Comparison of ENCODE assay signal across 2 cellular contexts in the genomic region with DNA sequence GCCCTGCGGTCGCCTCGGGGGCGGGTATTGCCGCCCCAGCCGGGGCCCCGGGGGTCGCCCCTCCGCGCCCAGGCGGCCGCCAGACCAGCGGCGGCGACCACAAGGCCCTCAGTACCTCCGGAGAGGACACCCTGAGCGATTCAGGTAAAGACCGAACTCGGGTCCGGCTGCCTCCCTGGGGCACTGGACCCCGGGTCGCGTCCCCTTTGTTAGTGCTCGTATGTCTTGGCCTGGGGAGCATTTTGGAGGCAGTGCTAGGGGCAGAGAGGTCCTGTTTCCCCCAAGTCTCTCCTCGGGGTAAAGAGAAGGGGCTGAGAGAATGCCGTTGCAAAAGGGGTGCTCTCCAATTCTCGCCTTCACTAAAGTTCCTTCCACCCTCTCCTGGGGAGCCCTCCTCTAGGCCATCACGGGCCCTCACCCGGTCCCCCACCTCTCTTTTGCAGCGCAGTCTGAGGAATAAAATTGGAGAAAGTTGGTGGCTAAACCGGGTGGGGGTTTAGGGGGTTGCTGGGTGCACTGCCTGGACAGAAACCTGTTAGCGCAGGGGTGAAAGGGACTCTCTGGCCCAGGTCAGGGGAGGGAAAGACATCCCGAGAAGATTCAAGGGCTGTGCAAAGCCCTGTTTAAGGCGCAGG.
TF ChIP-seq lines count a peak whose summit lies in the region.

No MANE protein-coding gene starts in this region.

TF ChIP-seq in HEK293, 187 proteins besides CTCF, POLR2A, EP300 and RAD21:
- no peak for TF ChIP-seq EGR2 (tag by site-specific recombination; IDR thresholded peaks at IDR 0.05; ENCODE audit: low read depth)
- no peak for TF ChIP-seq MYNN (tag by site-specific recombination; IDR thresholded peaks at IDR 0.05; ENCODE audit: borderline replicate concordance)
- TF ChIP-seq ZNF48 (tag by site-specific recombination; IDR thresholded peaks at IDR 0.05): no peak
- TF ChIP-seq, protein P1, sequence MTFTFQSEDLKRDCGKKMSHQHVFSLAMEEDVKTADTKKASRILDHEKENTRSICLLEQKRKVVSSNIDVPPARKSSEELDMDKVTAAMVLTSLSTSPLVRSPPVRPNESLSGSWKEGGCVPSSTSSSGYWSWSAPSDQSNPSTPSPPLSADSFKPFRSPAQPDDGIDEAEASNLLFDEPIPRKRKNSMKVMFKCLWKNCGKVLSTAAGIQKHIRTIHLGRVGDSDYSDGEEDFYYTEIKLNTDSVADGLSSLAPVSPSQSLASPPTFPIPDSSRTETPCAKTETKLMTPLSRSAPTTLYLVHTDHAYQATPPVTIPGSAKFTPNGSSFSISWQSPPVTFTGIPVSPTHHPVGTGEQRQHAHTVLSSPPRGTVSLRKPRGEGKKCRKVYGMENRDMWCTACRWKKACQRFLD (tag by site-specific recombination; IDR thresholded peaks at IDR 0.05): no peak
- no peak for TF ChIP-seq ZNF501 (tag by site-specific recombination; IDR thresholded peaks at IDR 0.05)
- TF ChIP-seq, protein P2, sequence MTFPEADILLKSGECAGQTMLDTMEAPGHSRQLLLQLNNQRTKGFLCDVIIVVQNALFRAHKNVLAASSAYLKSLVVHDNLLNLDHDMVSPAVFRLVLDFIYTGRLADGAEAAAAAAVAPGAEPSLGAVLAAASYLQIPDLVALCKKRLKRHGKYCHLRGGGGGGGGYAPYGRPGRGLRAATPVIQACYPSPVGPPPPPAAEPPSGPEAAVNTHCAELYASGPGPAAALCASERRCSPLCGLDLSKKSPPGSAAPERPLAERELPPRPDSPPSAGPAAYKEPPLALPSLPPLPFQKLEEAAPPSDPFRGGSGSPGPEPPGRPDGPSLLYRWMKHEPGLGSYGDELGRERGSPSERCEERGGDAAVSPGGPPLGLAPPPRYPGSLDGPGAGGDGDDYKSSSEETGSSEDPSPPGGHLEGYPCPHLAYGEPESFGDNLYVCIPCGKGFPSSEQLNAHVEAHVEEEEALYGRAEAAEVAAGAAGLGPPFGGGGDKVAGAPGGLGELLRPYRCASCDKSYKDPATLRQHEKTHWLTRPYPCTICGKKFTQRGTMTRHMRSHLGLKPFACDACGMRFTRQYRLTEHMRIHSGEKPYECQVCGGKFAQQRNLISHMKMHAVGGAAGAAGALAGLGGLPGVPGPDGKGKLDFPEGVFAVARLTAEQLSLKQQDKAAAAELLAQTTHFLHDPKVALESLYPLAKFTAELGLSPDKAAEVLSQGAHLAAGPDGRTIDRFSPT (tag by site-specific recombination; IDR thresholded peaks at IDR 0.05): no peak
- TF ChIP-seq, protein P3, sequence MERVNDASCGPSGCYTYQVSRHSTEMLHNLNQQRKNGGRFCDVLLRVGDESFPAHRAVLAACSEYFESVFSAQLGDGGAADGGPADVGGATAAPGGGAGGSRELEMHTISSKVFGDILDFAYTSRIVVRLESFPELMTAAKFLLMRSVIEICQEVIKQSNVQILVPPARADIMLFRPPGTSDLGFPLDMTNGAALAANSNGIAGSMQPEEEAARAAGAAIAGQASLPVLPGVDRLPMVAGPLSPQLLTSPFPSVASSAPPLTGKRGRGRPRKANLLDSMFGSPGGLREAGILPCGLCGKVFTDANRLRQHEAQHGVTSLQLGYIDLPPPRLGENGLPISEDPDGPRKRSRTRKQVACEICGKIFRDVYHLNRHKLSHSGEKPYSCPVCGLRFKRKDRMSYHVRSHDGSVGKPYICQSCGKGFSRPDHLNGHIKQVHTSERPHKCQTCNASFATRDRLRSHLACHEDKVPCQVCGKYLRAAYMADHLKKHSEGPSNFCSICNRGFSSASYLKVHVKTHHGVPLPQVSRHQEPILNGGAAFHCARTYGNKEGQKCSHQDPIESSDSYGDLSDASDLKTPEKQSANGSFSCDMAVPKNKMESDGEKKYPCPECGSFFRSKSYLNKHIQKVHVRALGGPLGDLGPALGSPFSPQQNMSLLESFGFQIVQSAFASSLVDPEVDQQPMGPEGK (tag by site-specific recombination; IDR thresholded peaks at IDR 0.05): no peak
- TF ChIP-seq ZNF324 (tag by site-specific recombination; IDR thresholded peaks at IDR 0.05): no peak
- no peak for TF ChIP-seq ZNF248 (tag by site-specific recombination; IDR thresholded peaks at IDR 0.05)
- TF ChIP-seq ZNF785 (tag by site-specific recombination; IDR thresholded peaks at IDR 0.05): no peak

TF ChIP-seq in endothelial cell of umbilical vein, 7 proteins besides CTCF, POLR2A, EP300 and RAD21:
- no peak for TF ChIP-seq FOS (IDR thresholded peaks at IDR 0.05; ENCODE audit: borderline replicate concordance, insufficient read depth, low read length)
- TF ChIP-seq, protein P4, sequence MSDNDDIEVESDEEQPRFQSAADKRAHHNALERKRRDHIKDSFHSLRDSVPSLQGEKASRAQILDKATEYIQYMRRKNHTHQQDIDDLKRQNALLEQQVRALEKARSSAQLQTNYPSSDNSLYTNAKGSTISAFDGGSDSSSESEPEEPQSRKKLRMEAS (IDR thresholded peaks at IDR 0.05; ENCODE audit: insufficient read depth, insufficient read length): no peak
- no peak for TF ChIP-seq POLR2AphosphoS5 (IDR thresholded peaks at IDR 0.05; ENCODE audit: insufficient read depth, low read depth, low read length)
- no peak for TF ChIP-seq MYC (IDR thresholded peaks at IDR 0.05; ENCODE audit: low read depth, low read length)
- TF ChIP-seq GATA2 (IDR thresholded peaks at IDR 0.05; ENCODE audit: insufficient read depth, insufficient read length, low read depth, low read length): no peak
- TF ChIP-seq EZH2 (IDR thresholded peaks at IDR 0.05; ENCODE audit: borderline replicate concordance, low read depth, low read length, severe bottlenecking): no peak
- TF ChIP-seq JUN (IDR thresholded peaks at IDR 0.05; ENCODE audit: borderline replicate concordance, insufficient read depth, insufficient read length, low read depth): no peak
